In the genomic region with DNA sequence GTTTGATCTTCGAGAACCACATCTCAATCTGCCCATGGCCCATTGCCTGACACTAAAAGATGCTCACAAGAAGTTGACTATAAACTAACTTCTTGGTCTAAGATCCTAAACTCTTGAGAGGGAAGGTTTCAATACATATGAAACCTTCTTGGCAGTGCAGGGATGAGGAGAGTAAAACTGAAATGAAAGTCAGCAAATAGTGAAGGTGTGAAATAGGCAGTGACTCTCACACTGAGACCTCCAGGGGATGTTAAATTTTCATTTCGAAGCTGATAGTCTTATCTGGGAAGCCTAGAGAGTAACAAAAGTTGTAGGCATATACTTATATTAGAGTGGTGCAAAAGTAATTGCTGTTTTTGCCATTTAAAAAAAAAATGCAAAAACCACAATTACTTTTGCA, we compare ENCODE assay signal across 14 cellular contexts. TPM values are rescaled to one million over a fixed set of nuclear protein-coding genes. Genes with fewer than 3 reads are reported as not detected.
DNase-seq lines count a peak whose midpoint lies in the region; ATAC-seq and TF ChIP-seq lines count a peak whose summit lies in the region.
"Had no signal": no experiment of that assay in that cellular context is flagged by ENCODE, and none has a peak within 500 bp of the region (broad histone marks: within the 10 kb centered on the region; RNA-seq: fewer than 3 reads in every experiment).

No MANE protein-coding gene starts in this region.

- H3K27me3 ChIP-seq in cardiac muscle cell (no peaks in the 10 kb centered on the region), uterus (no peaks in the 10 kb centered on the region)

- intact Hi-C loops in cardiac septum (cut with DNase I) (no loop called here), uterus (cut with DNase I; ENCODE audit: low total_unique reads) (no loop called here)

- H3K4me3 Mint-ChIP-seq in activated CD4-positive, alpha-beta memory T cell treated with anti-CD3 and anti-CD28 coated beads, Interleukin-2, amount 10 ng/mL, durations not matched to agents 7 days and 5 days = peak overlapping the region; percentile 46
- peak overlapping the region in 7 of 8 donors; percentile 92 to 96 (median 95) for H3K4me3 Mint-ChIP-seq in naive B cell

- H3K9me3 ChIP-seq in cardiac muscle cell (ENCODE audit: low read depth) = no peaks in the 10 kb centered on the region
- no peaks in the 10 kb centered on the region for H3K9me3 ChIP-seq in uterus

- no peak overlapping the region for H3K27ac Mint-ChIP-seq in activated CD4-positive, alpha-beta memory T cell treated with anti-CD3 and anti-CD28 coated beads, Interleukin-2, amount 10 ng/mL, durations not matched to agents 7 days and 5 days
- H3K27ac Mint-ChIP-seq in naive B cell = peak overlapping the region; percentile 98 to 100 (median 99)

- no peak overlapping the region for H3K27ac ChIP-seq in cardiac muscle cell
- peak overlapping the region; percentile 98 for H3K27ac ChIP-seq in uterus

- peaks cover 19% of the 10 kb centered on the region for H3K4me1 Mint-ChIP-seq in activated CD4-positive, alpha-beta memory T cell treated with anti-CD3 and anti-CD28 coated beads, Interleukin-2, amount 10 ng/mL, durations not matched to agents 7 days and 5 days
- peaks cover 12 to 22% (median 16%) of the 10 kb centered on the region in 3 donors for H3K4me1 Mint-ChIP-seq in naive B cell

- TF ChIP-seq POLR2A in uterus (IDR thresholded peaks at IDR 0.05) = no peak

- no peaks in the 10 kb centered on the region for H3K36me3 Mint-ChIP-seq in activated CD4-positive, alpha-beta memory T cell treated with anti-CD3 and anti-CD28 coated beads, Interleukin-2, amount 10 ng/mL, durations not matched to agents 7 days and 5 days (ENCODE audit: low read depth)
- no peaks in the 10 kb centered on the region for H3K36me3 Mint-ChIP-seq in naive B cell

- TF ChIP-seq CTCF in cardiac muscle cell (IDR thresholded peaks at IDR 0.05; ENCODE audit: low read depth, low read length) (no peak), uterus (IDR thresholded peaks at IDR 0.05) (no peak)

- H3K9me3 Mint-ChIP-seq in activated CD4-positive, alpha-beta memory T cell treated with anti-CD3 and anti-CD28 coated beads, Interleukin-2, amount 10 ng/mL, durations not matched to agents 7 days and 5 days = no peaks in the 10 kb centered on the region
- no peaks in the 10 kb centered on the region for H3K9me3 Mint-ChIP-seq in naive B cell

- ATAC-seq in naive B cell (ENCODE audit: low read depth in 2 of 2) = no peak
- no peak for ATAC-seq in GM21786 (IDR thresholded peaks at IDR 0.05; ENCODE audit: unreplicated experiment)
- ATAC-seq in SK-N-SH treated with all-trans-retinoic acid at 6 μM for 48 hours = no peak

- H3K4me3 ChIP-seq in cardiac muscle cell = peak overlapping the region; percentile 84
- no peak overlapping the region for H3K4me3 ChIP-seq in uterus

- DNase-seq in cardiac muscle cell (ENCODE audit: low read depth in 1 of 2, low spot score in 1 of 2) (no peak), cardiac septum (ENCODE audit: low spot score) (no peak), naive B cell (no peak), uterus (no peak), NCI-H226 (no peak)
- no peak for DNase-seq in activated CD4-positive, alpha-beta memory T cell treated with anti-CD3 and anti-CD28 coated beads, Interleukin-2, amount 10 ng/mL, durations not matched to agents 7 days and 5 days
- DNase-seq: central memory CD4-positive, alpha-beta T cell; IMR-90; NCI-H187; NK-92 treated with Interleukin-12 subunit alpha and Interleukin-12 subunit beta, amount 100 ng/mL, for 24 hours; posterior cingulate gyrus; stimulated activated CD4-positive, alpha-beta T cell treated with anti-CD3 and anti-CD28 coated beads, Interleukin-4, amount 100 ng/mL, for 4 hours had no signal

- peaks cover 2% of the 10 kb centered on the region for H3K27me3 Mint-ChIP-seq in activated CD4-positive, alpha-beta memory T cell treated with anti-CD3 and anti-CD28 coated beads, Interleukin-2, amount 10 ng/mL, durations not matched to agents 7 days and 5 days
- peaks cover 0 to 15% (median 5%) of the 10 kb centered on the region in 3 donors for H3K27me3 Mint-ChIP-seq in naive B cell

- CTCF ChIA-PET in activated CD4-positive, alpha-beta memory T cell treated with anti-CD3 and anti-CD28 coated beads, Interleukin-2, amount 10 ng/mL, durations not matched to agents 7 days and 5 days (lab: Charles Lee) = interaction anchor here (1.3 to 1.4 kb wide), 2 partner anchors 28 to 399 kb away, joined by 4 to 5 read pairs; no protein-coding TSS in a partner anchor

- H3K36me3 ChIP-seq in cardiac muscle cell (no peaks in the 10 kb centered on the region), uterus (no peaks in the 10 kb centered on the region)

- POLR2A ChIA-PET in activated CD4-positive, alpha-beta memory T cell treated with anti-CD3 and anti-CD28 coated beads, Interleukin-2, amount 10 ng/mL, durations not matched to agents 7 days and 5 days (lab: Charles Lee) = interaction anchor here (1.0 kb wide), 1 partner anchor 15 kb away, joined by 5 read pairs; no protein-coding TSS in a partner anchor

- H3K4me1 ChIP-seq in cardiac muscle cell (ENCODE audit: low read depth) (peaks cover 4% of the 10 kb centered on the region), uterus (no peaks in the 10 kb centered on the region)

TF ChIP-seq in SK-N-SH treated with all-trans-retinoic acid at 6 μM for 48 hours, 23 proteins besides CTCF, POLR2A, EP300 and RAD21:
- TF ChIP-seq OSR1 (CRISPR knock-in tag; IDR thresholded peaks at IDR 0.05) (no peak), ZC3H10 (CRISPR knock-in tag; IDR thresholded peaks at IDR 0.05) (no peak)

RNA-seq across cellular contexts. Expression of gene CYSTM1, which starts 1.0 kb away (rescaled TPM):
- 31.8 and 53.1 TPM in 2 replicates for total RNA-seq in cardiac muscle cell
- 72.4 and 83.7 TPM in 2 replicates for polyA plus RNA-seq in cardiac muscle cell
- total RNA-seq in cardiac septum = 111 TPM
- total RNA-seq in activated CD4-positive, alpha-beta memory T cell treated with anti-CD3 and anti-CD28 coated beads, Interleukin-2, amount 10 ng/mL, durations not matched to agents 7 days and 5 days = 10 to 100 TPM; 20.1 to 22.3 TPM
- polyA plus RNA-seq in naive B cell (ENCODE audit: low read depth in 6 of 6) = 10 to 100 TPM in 5 of 6 donors, 1 to 10 TPM in 1; 5.4 to 20.6 (median 12.6) TPM
- total RNA-seq in uterus = 10 to 100 TPM in 3 of 4 donors, 1 to 10 TPM in 1; 4.4 to 76.8 (median 45.3) TPM

RNA-seq across cellular contexts. Expression of gene IGIP, which starts 48.3 kb away (rescaled TPM):
- total RNA-seq in cardiac muscle cell (1.5 and 4.8 TPM in 2 replicates), cardiac septum (15.9 TPM), uterus (10 to 100 TPM; 17.8 to 33.5 (median 31.2) TPM)
- polyA plus RNA-seq in cardiac muscle cell (0.51 and 1.4 TPM in 2 replicates), naive B cell (ENCODE audit: low read depth in 6 of 6) (under 1 TPM in 5 of 6 donors, not detected in 1; 0.09 to 0.46 (median 0.18) TPM)
- total RNA-seq in activated CD4-positive, alpha-beta memory T cell treated with anti-CD3 and anti-CD28 coated beads, Interleukin-2, amount 10 ng/mL, durations not matched to agents 7 days and 5 days = 1 to 10 TPM; 4.8 to 4.9 TPM
